ENCODE assay signal across 8 cellular contexts in the genomic region with DNA sequence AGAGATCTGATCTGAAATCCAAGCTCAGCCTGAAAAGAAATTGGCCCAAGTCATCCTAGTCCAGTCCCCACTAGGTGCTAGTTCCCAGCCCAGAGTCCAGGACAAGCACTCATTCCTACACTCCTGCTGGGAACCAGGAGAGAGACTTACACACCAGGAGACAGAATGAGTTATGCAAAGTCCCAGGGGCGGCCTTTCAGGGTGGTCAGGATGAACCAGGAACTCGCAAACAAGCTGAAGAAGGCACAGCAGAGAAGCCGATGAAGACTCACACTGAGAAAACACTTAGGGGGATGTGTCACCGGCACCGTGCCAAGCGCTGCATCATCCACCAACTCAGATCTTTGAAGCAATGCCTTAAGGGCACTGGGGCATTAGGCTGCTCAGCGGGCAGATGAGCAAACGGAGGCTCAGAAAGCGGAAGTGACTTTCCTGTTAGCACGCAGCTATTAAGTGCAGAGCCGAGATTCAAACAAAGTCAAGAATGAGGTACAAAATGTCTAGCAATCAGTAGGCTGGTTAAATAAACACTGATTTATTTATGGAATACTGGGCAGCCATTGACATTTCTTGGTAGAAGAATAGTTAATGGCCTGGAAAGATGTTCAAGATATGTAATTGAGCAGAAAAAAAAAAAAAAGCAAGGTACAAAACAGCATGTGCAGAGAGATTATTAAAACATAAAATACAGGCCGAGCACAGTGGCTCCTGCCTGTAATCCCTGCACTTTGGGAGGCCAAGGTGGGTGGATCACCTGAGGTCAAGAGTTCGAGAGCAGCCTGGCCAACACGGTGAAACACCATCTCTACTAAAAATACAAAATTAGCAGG.
A peak's percentile ranks its signal among the peaks of the same experiment; 100 is the strongest.
DNase-seq lines count a peak whose midpoint lies in the region; ATAC-seq and TF ChIP-seq lines count a peak whose summit lies in the region.

No MANE protein-coding gene starts in this region.

- CTCF ChIA-PET in Caco-2 (lab: Charles Lee) = no interaction called here

- no peak overlapping the region for H2AFZ ChIP-seq in MM.1S (ENCODE audit: low read length)

- no peaks in the 10 kb centered on the region for H3K9me3 Mint-ChIP-seq in Caco-2 (ENCODE audit: unreplicated experiment)

- H3K9me3 ChIP-seq in MM.1S (replicated peaks; ENCODE audit: insufficient read depth, low read length) (no peaks in the 10 kb centered on the region), Caco-2 (peaks cover 1% of the 10 kb centered on the region; the same call in 1 of the 2 replicates)

- no peak overlapping the region for H3K27ac Mint-ChIP-seq in Caco-2 (ENCODE audit: unreplicated experiment)

- no peak overlapping the region for H3K27ac ChIP-seq in MM.1S (ENCODE audit: low read length)

- no peaks in the 10 kb centered on the region for H3K27me3 Mint-ChIP-seq in Caco-2 (ENCODE audit: insufficient read depth, unreplicated experiment)

- POLR2A ChIA-PET in Caco-2 (lab: Charles Lee) = no interaction called here

- no peaks in the 10 kb centered on the region for H4K20me1 ChIP-seq in MM.1S (ENCODE audit: insufficient read depth, low read length)

- no peaks in the 10 kb centered on the region for H3K79me2 ChIP-seq in MM.1S (ENCODE audit: low read length)

- intact Hi-C loops in Caco-2 (cut with micrococcal nuclease; ENCODE audit: unreplicated experiment) = no loop called here

- no peak overlapping the region for H3K9ac ChIP-seq in MM.1S (ENCODE audit: low read length)

- no peak overlapping the region for H3K4me3 ChIP-seq in MM.1S (ENCODE audit: low read length)
- H3K4me3 ChIP-seq in WI38 (ENCODE audit: low read depth, low read length) = peak overlapping the region; percentile 30
- peak overlapping the region in 1 of 2 donors; percentile 27 for H3K4me3 ChIP-seq in cardiac fibroblast (replicated peaks in 1 of 2; ENCODE audit: low read depth in 2 of 2, low read length in 2 of 2)
- no peak overlapping the region for H3K4me3 ChIP-seq in Caco-2 (ENCODE audit: low read depth, low read length)

- H3K4me1 ChIP-seq in MM.1S (ENCODE audit: low read length) (peaks cover 8% of the 10 kb centered on the region; the same call in 1 of the 2 replicates), Caco-2 (no peaks in the 10 kb centered on the region)

- DNase-seq in DMS53 (lab: John Stamatoyannopoulos, UW) = peak; percentile 79
- peak; percentile 51 for DNase-seq in MM.1S
- peak; percentile 92 to 99 for DNase-seq in cardiac fibroblast (ENCODE audit: low read depth in 2 of 2)
- peak; percentile 51 for DNase-seq in mucosa of gallbladder (ENCODE audit: low spot score)
- peak; percentile 85 for DNase-seq in stimulated activated CD8-positive, alpha-beta memory T cell treated with anti-CD3 and anti-CD28 coated beads, Interleukin-4, amount 100 ng/mL, for 48 hours
- no peak for DNase-seq in Caco-2

- BruUV-seq in Caco-2 (replicated peaks; lab: Mats Ljungman, UMichigan) = no TSS peak

- H3K36me3 ChIP-seq in MM.1S (replicated peaks; ENCODE audit: insufficient read depth, low read length) (no peaks in the 10 kb centered on the region), Caco-2 (ENCODE audit: control insufficient read depth, insufficient read depth, low read length) (no peaks in the 10 kb centered on the region)

- no peaks in the 10 kb centered on the region for H3K4me1 Mint-ChIP-seq in Caco-2 (ENCODE audit: low read depth, unreplicated experiment)

- no peaks in the 10 kb centered on the region for H3K9me2 ChIP-seq in MM.1S (replicated peaks; ENCODE audit: insufficient read depth, low read length)

- no peaks in the 10 kb centered on the region for H3F3A ChIP-seq in MM.1S (ENCODE audit: insufficient read depth, low read length)

- H3K4me2 ChIP-seq in MM.1S (ENCODE audit: low read depth, low read length) = no peak overlapping the region

- TF ChIP-seq CTCF in MM.1S (IDR thresholded peaks at IDR 0.05; ENCODE audit: low read length) = no peak
- no peak for TF ChIP-seq CTCF in WI38 (IDR thresholded peaks at IDR 0.05; ENCODE audit: low read depth, low read length)
- TF ChIP-seq CTCF in cardiac fibroblast (IDR thresholded peaks at IDR 0.05; ENCODE audit: low read depth, low read length) = no peak
- TF ChIP-seq CTCF in Caco-2 (IDR thresholded peaks at IDR 0.05; ENCODE audit: insufficient read depth in 1 of 2, low read depth in 1 of 2, low read length in 1 of 2, severe bottlenecking in 1 of 2, unreplicated experiment in 1 of 2) = no peak

- peak; percentile 88 for ATAC-seq in GM21576 (IDR thresholded peaks at IDR 0.05; ENCODE audit: unreplicated experiment)

- H3K27me3 ChIP-seq in MM.1S (replicated peaks; ENCODE audit: insufficient read depth, low read length) (no peaks in the 10 kb centered on the region), Caco-2 (replicated peaks; ENCODE audit: control insufficient read depth, insufficient read depth, low read length) (no peaks in the 10 kb centered on the region)

- no peaks in the 10 kb centered on the region for H3K36me3 Mint-ChIP-seq in Caco-2 (ENCODE audit: insufficient read depth, unreplicated experiment)

- H3K4me3 Mint-ChIP-seq in Caco-2 (ENCODE audit: unreplicated experiment) = no peak overlapping the region

Comparison
In these comparisons a context has a peak if more than half of its experiments do, and no peak if none do; other contexts are left out.
1. DNase-seq: peak in DMS53 (single experiment), MM.1S (single experiment), cardiac fibroblast (2 of 2), mucosa of gallbladder (single experiment) and stimulated activated CD8-positive, alpha-beta memory T cell treated with anti-CD3 and anti-CD28 coated beads, Interleukin-4, amount 100 ng/mL, for 48 hours (single experiment); none in Caco-2 (0 of 2).